ENCODE assay signal across 1 cellular context in genomic region chr16:10981697-10982216, GRCh38.
TF ChIP-seq lines count a peak whose summit lies in the region.

No MANE protein-coding gene starts in this region.

TF ChIP-seq in GM12878, 131 proteins besides CTCF, POLR2A, EP300 and RAD21 (continued from another document and continues in another):
- no peak for TF ChIP-seq IRF3 (IDR thresholded peaks at IDR 0.05)
- TF ChIP-seq ESRRA (IDR thresholded peaks at IDR 0.05; ENCODE audit: low read length), result no peak
- TF ChIP-seq RBBP5 (conservative IDR thresholded peaks at IDR 0.05), result no peak
- no peak for TF ChIP-seq EZH2 (IDR thresholded peaks at IDR 0.05; ENCODE audit: borderline replicate concordance, control insufficient read depth, low read depth, low read length)
- peak; percentile 43; the same call in 1 of the 2 replicates for TF ChIP-seq MXI1 (IDR thresholded peaks at IDR 0.05; ENCODE audit: low read depth, low read length)
- TF ChIP-seq FOXM1 (IDR thresholded peaks at IDR 0.05; ENCODE audit: low read depth, low read length), result no peak
- TF ChIP-seq POLR2AphosphoS2 (IDR thresholded peaks at IDR 0.05; ENCODE audit: low read depth, low read length), result no peak
- TF ChIP-seq E2F4 (IDR thresholded peaks at IDR 0.05; ENCODE audit: low read depth, low read length), result no peak
- TF ChIP-seq, protein P1, sequence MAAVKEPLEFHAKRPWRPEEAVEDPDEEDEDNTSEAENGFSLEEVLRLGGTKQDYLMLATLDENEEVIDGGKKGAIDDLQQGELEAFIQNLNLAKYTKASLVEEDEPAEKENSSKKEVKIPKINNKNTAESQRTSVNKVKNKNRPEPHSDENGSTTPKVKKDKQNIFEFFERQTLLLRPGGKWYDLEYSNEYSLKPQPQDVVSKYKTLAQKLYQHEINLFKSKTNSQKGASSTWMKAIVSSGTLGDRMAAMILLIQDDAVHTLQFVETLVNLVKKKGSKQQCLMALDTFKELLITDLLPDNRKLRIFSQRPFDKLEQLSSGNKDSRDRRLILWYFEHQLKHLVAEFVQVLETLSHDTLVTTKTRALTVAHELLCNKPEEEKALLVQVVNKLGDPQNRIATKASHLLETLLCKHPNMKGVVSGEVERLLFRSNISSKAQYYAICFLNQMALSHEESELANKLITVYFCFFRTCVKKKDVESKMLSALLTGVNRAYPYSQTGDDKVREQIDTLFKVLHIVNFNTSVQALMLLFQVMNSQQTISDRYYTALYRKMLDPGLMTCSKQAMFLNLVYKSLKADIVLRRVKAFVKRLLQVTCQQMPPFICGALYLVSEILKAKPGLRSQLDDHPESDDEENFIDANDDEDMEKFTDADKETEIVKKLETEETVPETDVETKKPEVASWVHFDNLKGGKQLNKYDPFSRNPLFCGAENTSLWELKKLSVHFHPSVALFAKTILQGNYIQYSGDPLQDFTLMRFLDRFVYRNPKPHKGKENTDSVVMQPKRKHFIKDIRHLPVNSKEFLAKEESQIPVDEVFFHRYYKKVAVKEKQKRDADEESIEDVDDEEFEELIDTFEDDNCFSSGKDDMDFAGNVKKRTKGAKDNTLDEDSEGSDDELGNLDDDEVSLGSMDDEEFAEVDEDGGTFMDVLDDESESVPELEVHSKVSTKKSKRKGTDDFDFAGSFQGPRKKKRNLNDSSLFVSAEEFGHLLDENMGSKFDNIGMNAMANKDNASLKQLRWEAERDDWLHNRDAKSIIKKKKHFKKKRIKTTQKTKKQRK (IDR thresholded peaks at IDR 0.05; ENCODE audit: low read depth, low read length), result no peak
- no peak; the same call in 1 of the 2 replicates for TF ChIP-seq RB1 (IDR thresholded peaks at IDR 0.05; ENCODE audit: borderline replicate concordance)
- no peak for TF ChIP-seq EED (IDR thresholded peaks at IDR 0.05; ENCODE audit: low read depth)
- TF ChIP-seq JUND (IDR thresholded peaks at IDR 0.05; ENCODE audit: low read depth, low read length), result no peak
- TF ChIP-seq, protein P2, sequence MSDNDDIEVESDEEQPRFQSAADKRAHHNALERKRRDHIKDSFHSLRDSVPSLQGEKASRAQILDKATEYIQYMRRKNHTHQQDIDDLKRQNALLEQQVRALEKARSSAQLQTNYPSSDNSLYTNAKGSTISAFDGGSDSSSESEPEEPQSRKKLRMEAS (IDR thresholded peaks at IDR 0.05; ENCODE audit: low read depth, low read length), result no peak
- TF ChIP-seq NBN (IDR thresholded peaks at IDR 0.05), result 0 out of 2 replicates have a peak, but pooled peaks have one; percentile 37
- TF ChIP-seq E2F8 (IDR thresholded peaks at IDR 0.05; ENCODE audit: low read depth, partially characterized antibody), result no peak
- TF ChIP-seq JUNB (IDR thresholded peaks at IDR 0.05), result no peak
- TF ChIP-seq, protein P3, sequence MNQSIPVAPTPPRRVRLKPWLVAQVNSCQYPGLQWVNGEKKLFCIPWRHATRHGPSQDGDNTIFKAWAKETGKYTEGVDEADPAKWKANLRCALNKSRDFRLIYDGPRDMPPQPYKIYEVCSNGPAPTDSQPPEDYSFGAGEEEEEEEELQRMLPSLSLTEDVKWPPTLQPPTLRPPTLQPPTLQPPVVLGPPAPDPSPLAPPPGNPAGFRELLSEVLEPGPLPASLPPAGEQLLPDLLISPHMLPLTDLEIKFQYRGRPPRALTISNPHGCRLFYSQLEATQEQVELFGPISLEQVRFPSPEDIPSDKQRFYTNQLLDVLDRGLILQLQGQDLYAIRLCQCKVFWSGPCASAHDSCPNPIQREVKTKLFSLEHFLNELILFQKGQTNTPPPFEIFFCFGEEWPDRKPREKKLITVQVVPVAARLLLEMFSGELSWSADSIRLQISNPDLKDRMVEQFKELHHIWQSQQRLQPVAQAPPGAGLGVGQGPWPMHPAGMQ (IDR thresholded peaks at IDR 0.05; ENCODE audit: borderline replicate concordance), result no peak
- TF ChIP-seq, protein P4, sequence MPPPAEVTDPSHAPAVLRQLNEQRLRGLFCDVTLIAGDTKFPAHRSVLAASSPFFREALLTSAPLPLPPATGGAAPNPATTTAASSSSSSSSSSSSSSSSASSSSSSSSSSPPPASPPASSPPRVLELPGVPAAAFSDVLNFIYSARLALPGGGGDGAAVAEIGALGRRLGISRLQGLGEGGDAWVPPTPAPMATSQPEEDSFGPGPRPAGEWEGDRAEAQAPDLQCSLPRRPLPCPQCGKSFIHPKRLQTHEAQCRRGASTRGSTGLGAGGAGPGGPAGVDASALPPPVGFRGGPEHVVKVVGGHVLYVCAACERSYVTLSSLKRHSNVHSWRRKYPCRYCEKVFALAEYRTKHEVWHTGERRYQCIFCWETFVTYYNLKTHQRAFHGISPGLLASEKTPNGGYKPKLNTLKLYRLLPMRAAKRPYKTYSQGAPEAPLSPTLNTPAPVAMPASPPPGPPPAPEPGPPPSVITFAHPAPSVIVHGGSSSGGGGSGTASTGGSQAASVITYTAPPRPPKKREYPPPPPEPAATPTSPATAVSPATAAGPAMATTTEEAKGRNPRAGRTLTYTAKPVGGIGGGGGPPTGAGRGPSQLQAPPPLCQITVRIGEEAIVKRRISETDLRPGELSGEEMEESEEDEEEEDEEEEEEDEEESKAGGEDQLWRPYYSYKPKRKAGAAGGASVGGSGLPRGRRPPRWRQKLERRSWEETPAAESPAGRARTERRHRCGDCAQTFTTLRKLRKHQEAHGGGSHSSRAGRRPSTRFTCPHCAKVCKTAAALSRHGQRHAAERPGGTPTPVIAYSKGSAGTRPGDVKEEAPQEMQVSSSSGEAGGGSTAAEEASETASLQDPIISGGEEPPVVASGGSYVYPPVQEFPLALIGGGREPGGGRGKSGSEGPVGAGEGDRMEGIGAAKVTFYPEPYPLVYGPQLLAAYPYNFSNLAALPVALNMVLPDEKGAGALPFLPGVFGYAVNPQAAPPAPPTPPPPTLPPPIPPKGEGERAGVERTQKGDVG (CRISPR knock-in tag; IDR thresholded peaks at IDR 0.05), result no peak
- TF ChIP-seq TCF3 (IDR thresholded peaks at IDR 0.05; ENCODE audit: borderline replicate concordance, insufficient read depth, low read depth, low read length), result no peak
- no peak for TF ChIP-seq ATF3 (IDR thresholded peaks at IDR 0.05; ENCODE audit: borderline replicate concordance, extremely low read depth, low read depth, low read length)
- TF ChIP-seq ZNF217 (IDR thresholded peaks at IDR 0.05), result no peak
- TF ChIP-seq RFX5 (IDR thresholded peaks at IDR 0.05; ENCODE audit: low read depth, low read length), result no peak
- no peak for TF ChIP-seq TCF7 (IDR thresholded peaks at IDR 0.05; ENCODE audit: borderline replicate concordance)
- TF ChIP-seq MEF2A (IDR thresholded peaks at IDR 0.05; ENCODE audit: insufficient read depth, low read depth, low read length), result no peak
- TF ChIP-seq YY1 (IDR thresholded peaks at IDR 0.05; ENCODE audit: low read depth, low read length), result peak; percentile 54; the same call in 1 of the 2 replicates
- TF ChIP-seq DPF2 (IDR thresholded peaks at IDR 0.05), result no peak
- no peak for TF ChIP-seq IKZF2 (IDR thresholded peaks at IDR 0.05)
- TF ChIP-seq TAF1 (IDR thresholded peaks at IDR 0.05; ENCODE audit: borderline replicate concordance, low read depth, low read length), result no peak
- TF ChIP-seq RELA (IDR thresholded peaks at IDR 0.05; ENCODE audit: borderline replicate concordance, partially characterized antibody), result no peak
- 0 out of 2 replicates have a peak, but pooled peaks have one; percentile 57 for TF ChIP-seq SMARCA5 (IDR thresholded peaks at IDR 0.05)
- no peak for TF ChIP-seq ZZZ3 (IDR thresholded peaks at IDR 0.05; ENCODE audit: control insufficient read depth, insufficient read length, low read depth)
- TF ChIP-seq KDM1A (IDR thresholded peaks at IDR 0.05; ENCODE audit: borderline replicate concordance), result no peak
- TF ChIP-seq CBX5 (IDR thresholded peaks at IDR 0.05; ENCODE audit: low read depth), result no peak
- no peak for TF ChIP-seq ZBED1 (IDR thresholded peaks at IDR 0.05; ENCODE audit: borderline replicate concordance)
- TF ChIP-seq GABPA (IDR thresholded peaks at IDR 0.05; ENCODE audit: low read depth), result no peak
- no peak for TF ChIP-seq STAT1 (conservative IDR thresholded peaks at IDR 0.05)
- TF ChIP-seq CREM (IDR thresholded peaks at IDR 0.05; ENCODE audit: low read depth), result no peak
- TF ChIP-seq BACH1 (IDR thresholded peaks at IDR 0.05; ENCODE audit: borderline replicate concordance), result no peak; the same call in 1 of the 2 replicates
- TF ChIP-seq USF1 (IDR thresholded peaks at IDR 0.05; ENCODE audit: borderline replicate concordance, extremely low read length, insufficient read depth, low read depth, low read length), result no peak
- no peak for TF ChIP-seq ZNF207 (IDR thresholded peaks at IDR 0.05; ENCODE audit: borderline replicate concordance)
- no peak for TF ChIP-seq ZNF622 (IDR thresholded peaks at IDR 0.05)
- TF ChIP-seq, protein P5, sequence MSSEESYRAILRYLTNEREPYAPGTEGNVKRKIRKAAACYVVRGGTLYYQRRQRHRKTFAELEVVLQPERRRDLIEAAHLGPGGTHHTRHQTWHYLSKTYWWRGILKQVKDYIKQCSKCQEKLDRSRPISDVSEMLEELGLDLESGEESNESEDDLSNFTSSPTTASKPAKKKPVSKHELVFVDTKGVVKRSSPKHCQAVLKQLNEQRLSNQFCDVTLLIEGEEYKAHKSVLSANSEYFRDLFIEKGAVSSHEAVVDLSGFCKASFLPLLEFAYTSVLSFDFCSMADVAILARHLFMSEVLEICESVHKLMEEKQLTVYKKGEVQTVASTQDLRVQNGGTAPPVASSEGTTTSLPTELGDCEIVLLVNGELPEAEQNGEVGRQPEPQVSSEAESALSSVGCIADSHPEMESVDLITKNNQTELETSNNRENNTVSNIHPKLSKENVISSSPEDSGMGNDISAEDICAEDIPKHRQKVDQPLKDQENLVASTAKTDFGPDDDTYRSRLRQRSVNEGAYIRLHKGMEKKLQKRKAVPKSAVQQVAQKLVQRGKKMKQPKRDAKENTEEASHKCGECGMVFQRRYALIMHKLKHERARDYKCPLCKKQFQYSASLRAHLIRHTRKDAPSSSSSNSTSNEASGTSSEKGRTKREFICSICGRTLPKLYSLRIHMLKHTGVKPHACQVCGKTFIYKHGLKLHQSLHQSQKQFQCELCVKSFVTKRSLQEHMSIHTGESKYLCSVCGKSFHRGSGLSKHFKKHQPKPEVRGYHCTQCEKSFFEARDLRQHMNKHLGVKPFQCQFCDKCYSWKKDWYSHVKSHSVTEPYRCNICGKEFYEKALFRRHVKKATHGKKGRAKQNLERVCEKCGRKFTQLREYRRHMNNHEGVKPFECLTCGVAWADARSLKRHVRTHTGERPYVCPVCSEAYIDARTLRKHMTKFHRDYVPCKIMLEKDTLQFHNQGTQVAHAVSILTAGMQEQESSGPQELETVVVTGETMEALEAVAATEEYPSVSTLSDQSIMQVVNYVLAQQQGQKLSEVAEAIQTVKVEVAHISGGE (CRISPR knock-in tag; IDR thresholded peaks at IDR 0.05), result no peak
- TF ChIP-seq SREBF1 (IDR thresholded peaks at IDR 0.05; ENCODE audit: low read length), result no peak
- no peak for TF ChIP-seq NR2C1 (IDR thresholded peaks at IDR 0.05)
- no peak for TF ChIP-seq LARP7 (IDR thresholded peaks at IDR 0.05)
- TF ChIP-seq CBX3 (IDR thresholded peaks at IDR 0.05; ENCODE audit: borderline replicate concordance, low read depth), result no peak
- TF ChIP-seq ZNF384 (IDR thresholded peaks at IDR 0.05; ENCODE audit: borderline replicate concordance, low read depth, low read length), result no peak; the same call in 1 of the 2 replicates
- no peak for TF ChIP-seq KAT2A (conservative IDR thresholded peaks at IDR 0.05; ENCODE audit: control insufficient read depth, low read depth, low read length)
- TF ChIP-seq RCOR1 (conservative IDR thresholded peaks at IDR 0.05; ENCODE audit: low read depth, low read length), result no peak
- peak in 1 of 2 experiments; percentile 35; a peak in 1 of 4 replicates for TF ChIP-seq ETV6 (conservative IDR thresholded peaks at IDR 0.05 in 1 of 2, IDR thresholded peaks at IDR 0.05 in 1 of 2; ENCODE audit: borderline replicate concordance in 1 of 2, low read depth in 1 of 2)
